ENCODE assay signal across 1 cellular context in genomic region chr1:66175107-66175506, GRCh38.
TF ChIP-seq lines count a peak whose summit lies in the region.

No MANE protein-coding gene starts in this region.

TF ChIP-seq in HepG2, 621 proteins besides CTCF, POLR2A, EP300 and RAD21 (continued from another document):
- TF ChIP-seq ZFP36L1 (CRISPR knock-in tag; IDR thresholded peaks at IDR 0.05) = no peak
- TF ChIP-seq BRF2 (CRISPR knock-in tag; IDR thresholded peaks at IDR 0.05) = no peak
- no peak for TF ChIP-seq SCMH1 (CRISPR knock-in tag; IDR thresholded peaks at IDR 0.05; ENCODE audit: borderline replicate concordance)
- TF ChIP-seq ATAD3A (CRISPR knock-in tag; IDR thresholded peaks at IDR 0.05) = no peak
- no peak for TF ChIP-seq REPIN1 (CRISPR knock-in tag; IDR thresholded peaks at IDR 0.05; ENCODE audit: borderline replicate concordance, low read depth)
